8 cellular contexts compared by ENCODE assay signal in genomic region chr4:83484500-83485431, GRCh38. TPM values are rescaled to one million over a fixed set of nuclear protein-coding genes. Genes with fewer than 3 reads are reported as not detected.
DNase-seq lines count a peak whose midpoint lies in the region; ATAC-seq and TF ChIP-seq lines count a peak whose summit lies in the region.

Gene ABRAXAS1, minus strand, starts transcription at chr4:83485100. Its CDS starts 28 bp downstream, at chr4:83485072.

- in situ Hi-C loops in Caki2 (cut with HindIII; ENCODE audit: low pct_unique_long_range_greater_than_20kb, low sequenced_read_pairs) (no loop called here), endometrial microvascular endothelial cells (cut with HindIII; ENCODE audit: inconsistent ontology term, low pct_unique_long_range_greater_than_20kb, low sequenced_read_pairs) (no loop called here)

- peaks cover 7% of the 10 kb centered on the region for H3K27me3 ChIP-seq in HUES48 (ENCODE audit: control insufficient read depth, insufficient read depth, low read length)
- no peaks in the 10 kb centered on the region for H3K27me3 ChIP-seq in NT2/D1 (ENCODE audit: insufficient read depth, insufficient read length)

- peak; percentile 94 for DNase-seq in Caki2 (ENCODE audit: low read depth)
- DNase-seq in NT2/D1 (ENCODE audit: low read depth, low spot score) = peak; percentile 82
- peak; percentile 65 for DNase-seq in activated CD8-positive, alpha-beta memory T cell treated with anti-CD3 and anti-CD28 coated beads, Interleukin-2, amount 50 U/mL, for 24 hours (ENCODE audit: extremely low read depth)
- DNase-seq in mesothelial cell of epicardium (ENCODE audit: low spot score in 2 of 2, unreplicated experiment in 2 of 2) = peak; percentile 93 to 95
- peak; percentile 87 to 93 for DNase-seq in stimulated activated CD8-positive, alpha-beta memory T cell treated with anti-CD3 and anti-CD28 coated beads, Interleukin-15, amount 100 ng/mL, for 4 hours (ENCODE audit: low read depth in 2 of 2)

- H3K9me3 ChIP-seq in HUES48 (ENCODE audit: control insufficient read depth, insufficient read depth, low read length) (no peaks in the 10 kb centered on the region), NT2/D1 (ENCODE audit: insufficient read depth, low read length) (no peaks in the 10 kb centered on the region)

- H3K4me1 Mint-ChIP-seq in mesothelial cell of epicardium = peaks cover 14% of the 10 kb centered on the region

- TF ChIP-seq CTCF in mesothelial cell of epicardium (IDR thresholded peaks at IDR 0.05; ENCODE audit: unreplicated experiment) = no peak

- peak within 1 kb of the TSS; percentile 79 for H3K9ac ChIP-seq in HUES48 (ENCODE audit: low read depth, low read length)
- peak within 1 kb of the TSS; percentile 81 for H3K9ac ChIP-seq in NT2/D1 (ENCODE audit: insufficient read length, low read depth)

- peaks cover 5% of the 10 kb centered on the region for H3K4me1 ChIP-seq in HUES48 (ENCODE audit: control insufficient read depth, insufficient read depth, low read length)
- no peaks in the 10 kb centered on the region for H3K4me1 ChIP-seq in NT2/D1 (ENCODE audit: insufficient read depth, insufficient read length)

- H3K9me3 Mint-ChIP-seq in mesothelial cell of epicardium = no peaks in the 10 kb centered on the region

- ATAC-seq in GM21423 (IDR thresholded peaks at IDR 0.05; ENCODE audit: unreplicated experiment) = peak; percentile 98

- H3K27ac Mint-ChIP-seq in mesothelial cell of epicardium = peak within 1 kb of the TSS; percentile 96

- H3K27ac ChIP-seq in HUES48 (ENCODE audit: low read depth, low read length) = peak within 1 kb of the TSS; percentile 84

- peak within 1 kb of the TSS; percentile 96 for H3K4me3 ChIP-seq in HUES48 (ENCODE audit: low read depth, low read length)
- H3K4me3 ChIP-seq in NT2/D1 (ENCODE audit: insufficient read length, low read depth) = peak within 1 kb of the TSS; percentile 67

- peaks cover 3% of the 10 kb centered on the region for H3K36me3 Mint-ChIP-seq in mesothelial cell of epicardium

- peak within 1 kb of the TSS; percentile 95 for H3K4me3 Mint-ChIP-seq in mesothelial cell of epicardium

- H3K36me3 ChIP-seq in HUES48 (ENCODE audit: control insufficient read depth, insufficient read depth, low read length) (peaks cover 6% of the 10 kb centered on the region; the same call in 1 of the 2 replicates), NT2/D1 (ENCODE audit: insufficient read depth, insufficient read length, low read length) (peaks cover 2% of the 10 kb centered on the region)

- H3K27me3 Mint-ChIP-seq in mesothelial cell of epicardium (ENCODE audit: low read depth) = no peaks in the 10 kb centered on the region

RNA-seq across cellular contexts. Expression of gene ABRAXAS1, which starts in this region (rescaled TPM):
- 0.78 and 3.4 TPM in 2 replicates for total RNA-seq in Caki2 (2014; rRNA removed; shearing (Covaris generic); ENCODE audit: low replicate concordance)
- total RNA-seq in endometrial microvascular endothelial cells (ENCODE audit: inconsistent ontology term) = 19.5 TPM
- 21.4 to 23.2 TPM (median 22.7 TPM) in 3 replicates for total RNA-seq in mesothelial cell of epicardium

Comparison
In these comparisons a context has a peak if more than half of its experiments do, and no peak if none do; other contexts are left out.
1. Peak in every context shown above with its lines: DNase-seq, ATAC-seq, H3K4me3 ChIP-seq and H3K27ac ChIP-seq.